In the genomic region with DNA sequence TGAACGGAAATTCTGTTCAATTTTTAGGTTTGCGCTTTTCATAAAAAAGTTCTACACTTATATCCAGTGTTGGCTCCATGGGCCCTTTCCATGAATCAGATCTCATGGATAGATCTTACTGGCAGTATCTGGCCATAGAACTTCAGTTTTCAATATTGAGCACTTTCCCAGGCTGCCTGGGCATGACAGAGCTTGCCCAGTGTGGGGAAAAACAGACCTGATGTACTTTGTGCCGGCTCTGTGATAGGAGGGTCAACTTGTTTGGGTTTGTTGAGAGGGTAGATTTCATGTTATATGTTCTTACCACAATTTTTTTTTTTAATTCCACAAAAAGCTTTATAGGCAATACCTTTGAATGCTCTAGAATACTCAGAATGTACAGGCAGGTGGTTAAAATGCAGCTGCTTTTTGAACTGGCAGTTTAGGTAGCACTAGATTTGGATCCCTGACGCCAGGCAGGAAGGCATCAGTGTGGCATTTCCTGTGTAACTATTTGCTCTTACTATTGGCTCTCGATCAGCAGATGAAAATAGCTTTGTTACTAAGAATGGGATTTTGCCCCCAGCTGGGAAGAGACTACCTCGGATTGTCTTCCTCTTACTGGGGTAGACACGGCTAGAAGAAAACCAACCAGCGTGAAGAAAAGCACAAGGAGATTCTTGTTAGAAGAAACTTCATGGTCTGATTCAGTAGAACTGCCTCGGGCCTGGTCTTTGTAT, we compare ENCODE assay signal across 1 cellular context.
TF ChIP-seq lines count a peak whose summit lies in the region.

No MANE protein-coding gene starts in this region.

TF ChIP-seq in WTC11, 78 proteins besides CTCF, POLR2A, EP300 and RAD21 (continued from another document):
- TF ChIP-seq, protein P1, sequence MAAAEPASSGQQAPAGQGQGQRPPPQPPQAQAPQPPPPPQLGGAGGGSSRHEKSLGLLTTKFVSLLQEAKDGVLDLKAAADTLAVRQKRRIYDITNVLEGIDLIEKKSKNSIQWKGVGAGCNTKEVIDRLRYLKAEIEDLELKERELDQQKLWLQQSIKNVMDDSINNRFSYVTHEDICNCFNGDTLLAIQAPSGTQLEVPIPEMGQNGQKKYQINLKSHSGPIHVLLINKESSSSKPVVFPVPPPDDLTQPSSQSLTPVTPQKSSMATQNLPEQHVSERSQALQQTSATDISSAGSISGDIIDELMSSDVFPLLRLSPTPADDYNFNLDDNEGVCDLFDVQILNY (CRISPR knock-in tag; IDR thresholded peaks at IDR 0.05): no peak
- TF ChIP-seq NFATC4 (CRISPR knock-in tag; IDR thresholded peaks at IDR 0.05) (no peak), GRHL2 (CRISPR knock-in tag; IDR thresholded peaks at IDR 0.05; ENCODE audit: insufficient replicate concordance, severe bottlenecking) (no peak), CBFB (CRISPR knock-in tag; IDR thresholded peaks at IDR 0.05; ENCODE audit: low read depth) (no peak), JAZF1 (CRISPR knock-in tag; IDR thresholded peaks at IDR 0.05) (no peak), JUN (CRISPR knock-in tag; IDR thresholded peaks at IDR 0.05) (no peak), TEAD1 (CRISPR knock-in tag; IDR thresholded peaks at IDR 0.05) (no peak), MXD4 (CRISPR knock-in tag; IDR thresholded peaks at IDR 0.05; ENCODE audit: borderline replicate concordance) (no peak), GTF2I (CRISPR knock-in tag; conservative IDR thresholded peaks at IDR 0.05) (no peak)
- TF ChIP-seq, protein P2, sequence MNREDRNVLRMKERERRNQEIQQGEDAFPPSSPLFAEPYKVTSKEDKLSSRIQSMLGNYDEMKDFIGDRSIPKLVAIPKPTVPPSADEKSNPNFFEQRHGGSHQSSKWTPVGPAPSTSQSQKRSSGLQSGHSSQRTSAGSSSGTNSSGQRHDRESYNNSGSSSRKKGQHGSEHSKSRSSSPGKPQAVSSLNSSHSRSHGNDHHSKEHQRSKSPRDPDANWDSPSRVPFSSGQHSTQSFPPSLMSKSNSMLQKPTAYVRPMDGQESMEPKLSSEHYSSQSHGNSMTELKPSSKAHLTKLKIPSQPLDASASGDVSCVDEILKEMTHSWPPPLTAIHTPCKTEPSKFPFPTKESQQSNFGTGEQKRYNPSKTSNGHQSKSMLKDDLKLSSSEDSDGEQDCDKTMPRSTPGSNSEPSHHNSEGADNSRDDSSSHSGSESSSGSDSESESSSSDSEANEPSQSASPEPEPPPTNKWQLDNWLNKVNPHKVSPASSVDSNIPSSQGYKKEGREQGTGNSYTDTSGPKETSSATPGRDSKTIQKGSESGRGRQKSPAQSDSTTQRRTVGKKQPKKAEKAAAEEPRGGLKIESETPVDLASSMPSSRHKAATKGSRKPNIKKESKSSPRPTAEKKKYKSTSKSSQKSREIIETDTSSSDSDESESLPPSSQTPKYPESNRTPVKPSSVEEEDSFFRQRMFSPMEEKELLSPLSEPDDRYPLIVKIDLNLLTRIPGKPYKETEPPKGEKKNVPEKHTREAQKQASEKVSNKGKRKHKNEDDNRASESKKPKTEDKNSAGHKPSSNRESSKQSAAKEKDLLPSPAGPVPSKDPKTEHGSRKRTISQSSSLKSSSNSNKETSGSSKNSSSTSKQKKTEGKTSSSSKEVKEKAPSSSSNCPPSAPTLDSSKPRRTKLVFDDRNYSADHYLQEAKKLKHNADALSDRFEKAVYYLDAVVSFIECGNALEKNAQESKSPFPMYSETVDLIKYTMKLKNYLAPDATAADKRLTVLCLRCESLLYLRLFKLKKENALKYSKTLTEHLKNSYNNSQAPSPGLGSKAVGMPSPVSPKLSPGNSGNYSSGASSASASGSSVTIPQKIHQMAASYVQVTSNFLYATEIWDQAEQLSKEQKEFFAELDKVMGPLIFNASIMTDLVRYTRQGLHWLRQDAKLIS (CRISPR knock-in tag; IDR thresholded peaks at IDR 0.05; ENCODE audit: borderline replicate concordance): no peak
- TF ChIP-seq, protein P3, sequence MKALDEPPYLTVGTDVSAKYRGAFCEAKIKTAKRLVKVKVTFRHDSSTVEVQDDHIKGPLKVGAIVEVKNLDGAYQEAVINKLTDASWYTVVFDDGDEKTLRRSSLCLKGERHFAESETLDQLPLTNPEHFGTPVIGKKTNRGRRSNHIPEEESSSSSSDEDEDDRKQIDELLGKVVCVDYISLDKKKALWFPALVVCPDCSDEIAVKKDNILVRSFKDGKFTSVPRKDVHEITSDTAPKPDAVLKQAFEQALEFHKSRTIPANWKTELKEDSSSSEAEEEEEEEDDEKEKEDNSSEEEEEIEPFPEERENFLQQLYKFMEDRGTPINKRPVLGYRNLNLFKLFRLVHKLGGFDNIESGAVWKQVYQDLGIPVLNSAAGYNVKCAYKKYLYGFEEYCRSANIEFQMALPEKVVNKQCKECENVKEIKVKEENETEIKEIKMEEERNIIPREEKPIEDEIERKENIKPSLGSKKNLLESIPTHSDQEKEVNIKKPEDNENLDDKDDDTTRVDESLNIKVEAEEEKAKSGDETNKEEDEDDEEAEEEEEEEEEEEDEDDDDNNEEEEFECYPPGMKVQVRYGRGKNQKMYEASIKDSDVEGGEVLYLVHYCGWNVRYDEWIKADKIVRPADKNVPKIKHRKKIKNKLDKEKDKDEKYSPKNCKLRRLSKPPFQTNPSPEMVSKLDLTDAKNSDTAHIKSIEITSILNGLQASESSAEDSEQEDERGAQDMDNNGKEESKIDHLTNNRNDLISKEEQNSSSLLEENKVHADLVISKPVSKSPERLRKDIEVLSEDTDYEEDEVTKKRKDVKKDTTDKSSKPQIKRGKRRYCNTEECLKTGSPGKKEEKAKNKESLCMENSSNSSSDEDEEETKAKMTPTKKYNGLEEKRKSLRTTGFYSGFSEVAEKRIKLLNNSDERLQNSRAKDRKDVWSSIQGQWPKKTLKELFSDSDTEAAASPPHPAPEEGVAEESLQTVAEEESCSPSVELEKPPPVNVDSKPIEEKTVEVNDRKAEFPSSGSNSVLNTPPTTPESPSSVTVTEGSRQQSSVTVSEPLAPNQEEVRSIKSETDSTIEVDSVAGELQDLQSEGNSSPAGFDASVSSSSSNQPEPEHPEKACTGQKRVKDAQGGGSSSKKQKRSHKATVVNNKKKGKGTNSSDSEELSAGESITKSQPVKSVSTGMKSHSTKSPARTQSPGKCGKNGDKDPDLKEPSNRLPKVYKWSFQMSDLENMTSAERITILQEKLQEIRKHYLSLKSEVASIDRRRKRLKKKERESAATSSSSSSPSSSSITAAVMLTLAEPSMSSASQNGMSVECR (CRISPR knock-in tag; IDR thresholded peaks at IDR 0.05; ENCODE audit: borderline replicate concordance): no peak
- TF ChIP-seq, protein P4, sequence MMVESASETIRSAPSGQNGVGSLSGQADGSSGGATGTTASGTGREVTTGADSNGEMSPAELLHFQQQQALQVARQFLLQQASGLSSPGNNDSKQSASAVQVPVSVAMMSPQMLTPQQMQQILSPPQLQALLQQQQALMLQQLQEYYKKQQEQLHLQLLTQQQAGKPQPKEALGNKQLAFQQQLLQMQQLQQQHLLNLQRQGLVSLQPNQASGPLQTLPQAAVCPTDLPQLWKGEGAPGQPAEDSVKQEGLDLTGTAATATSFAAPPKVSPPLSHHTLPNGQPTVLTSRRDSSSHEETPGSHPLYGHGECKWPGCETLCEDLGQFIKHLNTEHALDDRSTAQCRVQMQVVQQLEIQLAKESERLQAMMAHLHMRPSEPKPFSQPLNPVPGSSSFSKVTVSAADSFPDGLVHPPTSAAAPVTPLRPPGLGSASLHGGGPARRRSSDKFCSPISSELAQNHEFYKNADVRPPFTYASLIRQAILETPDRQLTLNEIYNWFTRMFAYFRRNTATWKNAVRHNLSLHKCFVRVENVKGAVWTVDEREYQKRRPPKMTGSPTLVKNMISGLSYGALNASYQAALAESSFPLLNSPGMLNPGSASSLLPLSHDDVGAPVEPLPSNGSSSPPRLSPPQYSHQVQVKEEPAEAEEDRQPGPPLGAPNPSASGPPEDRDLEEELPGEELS (CRISPR knock-in tag; IDR thresholded peaks at IDR 0.05): no peak
- TF ChIP-seq, protein P5, sequence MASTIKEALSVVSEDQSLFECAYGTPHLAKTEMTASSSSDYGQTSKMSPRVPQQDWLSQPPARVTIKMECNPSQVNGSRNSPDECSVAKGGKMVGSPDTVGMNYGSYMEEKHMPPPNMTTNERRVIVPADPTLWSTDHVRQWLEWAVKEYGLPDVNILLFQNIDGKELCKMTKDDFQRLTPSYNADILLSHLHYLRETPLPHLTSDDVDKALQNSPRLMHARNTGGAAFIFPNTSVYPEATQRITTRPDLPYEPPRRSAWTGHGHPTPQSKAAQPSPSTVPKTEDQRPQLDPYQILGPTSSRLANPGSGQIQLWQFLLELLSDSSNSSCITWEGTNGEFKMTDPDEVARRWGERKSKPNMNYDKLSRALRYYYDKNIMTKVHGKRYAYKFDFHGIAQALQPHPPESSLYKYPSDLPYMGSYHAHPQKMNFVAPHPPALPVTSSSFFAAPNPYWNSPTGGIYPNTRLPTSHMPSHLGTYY (CRISPR knock-in tag; IDR thresholded peaks at IDR 0.05): no peak
- TF ChIP-seq, protein P6, sequence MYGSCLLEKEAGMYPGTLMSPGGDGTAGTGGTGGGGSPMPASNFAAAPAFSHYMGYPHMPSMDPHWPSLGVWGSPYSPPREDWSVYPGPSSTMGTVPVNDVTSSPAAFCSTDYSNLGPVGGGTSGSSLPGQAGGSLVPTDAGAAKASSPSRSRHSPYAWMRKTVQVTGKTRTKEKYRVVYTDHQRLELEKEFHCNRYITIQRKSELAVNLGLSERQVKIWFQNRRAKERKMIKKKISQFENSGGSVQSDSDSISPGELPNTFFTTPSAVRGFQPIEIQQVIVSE (CRISPR knock-in tag; IDR thresholded peaks at IDR 0.05; ENCODE audit: borderline replicate concordance): no peak
- TF ChIP-seq, protein P7, sequence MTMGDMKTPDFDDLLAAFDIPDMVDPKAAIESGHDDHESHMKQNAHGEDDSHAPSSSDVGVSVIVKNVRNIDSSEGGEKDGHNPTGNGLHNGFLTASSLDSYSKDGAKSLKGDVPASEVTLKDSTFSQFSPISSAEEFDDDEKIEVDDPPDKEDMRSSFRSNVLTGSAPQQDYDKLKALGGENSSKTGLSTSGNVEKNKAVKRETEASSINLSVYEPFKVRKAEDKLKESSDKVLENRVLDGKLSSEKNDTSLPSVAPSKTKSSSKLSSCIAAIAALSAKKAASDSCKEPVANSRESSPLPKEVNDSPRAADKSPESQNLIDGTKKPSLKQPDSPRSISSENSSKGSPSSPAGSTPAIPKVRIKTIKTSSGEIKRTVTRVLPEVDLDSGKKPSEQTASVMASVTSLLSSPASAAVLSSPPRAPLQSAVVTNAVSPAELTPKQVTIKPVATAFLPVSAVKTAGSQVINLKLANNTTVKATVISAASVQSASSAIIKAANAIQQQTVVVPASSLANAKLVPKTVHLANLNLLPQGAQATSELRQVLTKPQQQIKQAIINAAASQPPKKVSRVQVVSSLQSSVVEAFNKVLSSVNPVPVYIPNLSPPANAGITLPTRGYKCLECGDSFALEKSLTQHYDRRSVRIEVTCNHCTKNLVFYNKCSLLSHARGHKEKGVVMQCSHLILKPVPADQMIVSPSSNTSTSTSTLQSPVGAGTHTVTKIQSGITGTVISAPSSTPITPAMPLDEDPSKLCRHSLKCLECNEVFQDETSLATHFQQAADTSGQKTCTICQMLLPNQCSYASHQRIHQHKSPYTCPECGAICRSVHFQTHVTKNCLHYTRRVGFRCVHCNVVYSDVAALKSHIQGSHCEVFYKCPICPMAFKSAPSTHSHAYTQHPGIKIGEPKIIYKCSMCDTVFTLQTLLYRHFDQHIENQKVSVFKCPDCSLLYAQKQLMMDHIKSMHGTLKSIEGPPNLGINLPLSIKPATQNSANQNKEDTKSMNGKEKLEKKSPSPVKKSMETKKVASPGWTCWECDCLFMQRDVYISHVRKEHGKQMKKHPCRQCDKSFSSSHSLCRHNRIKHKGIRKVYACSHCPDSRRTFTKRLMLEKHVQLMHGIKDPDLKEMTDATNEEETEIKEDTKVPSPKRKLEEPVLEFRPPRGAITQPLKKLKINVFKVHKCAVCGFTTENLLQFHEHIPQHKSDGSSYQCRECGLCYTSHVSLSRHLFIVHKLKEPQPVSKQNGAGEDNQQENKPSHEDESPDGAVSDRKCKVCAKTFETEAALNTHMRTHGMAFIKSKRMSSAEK (CRISPR knock-in tag; IDR thresholded peaks at IDR 0.05; ENCODE audit: borderline replicate concordance): no peak
